8 cellular contexts compared by ENCODE assay signal in genomic region chr22:50481440-50482106, GRCh38. TPM values are rescaled to one million over a fixed set of nuclear protein-coding genes. Genes with fewer than 3 reads are reported as not detected.
DNase-seq lines count a peak whose midpoint lies in the region; ATAC-seq, FAIRE-seq and TF ChIP-seq lines count a peak whose summit lies in the region.

A gene with protein sequence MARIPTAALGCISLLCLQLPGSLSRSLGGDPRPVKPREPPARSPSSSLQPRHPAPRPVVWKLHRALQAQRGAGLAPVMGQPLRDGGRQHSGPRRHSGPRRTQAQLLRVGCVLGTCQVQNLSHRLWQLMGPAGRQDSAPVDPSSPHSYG (plus strand): TSS chr22:50481543. CDS start chr22:50481848, 305 bp downstream.

- DNase-seq in D341Med (ENCODE audit: low spot score) (peak; percentile 84), SK-N-MC (ENCODE audit: low read depth, low spot score) (no peak), astrocyte (ENCODE audit: low read depth) (no peak), iPS-NIHi7 (ENCODE audit: extremely low spot score) (peak; percentile 90), HFFc6 (no peak)
- DNase-seq in stimulated activated CD4-positive, alpha-beta T cell treated with anti-CD3 and anti-CD28 coated beads, TNF-alpha, amount 100 ng/mL, for 48 hours (ENCODE audit: low read depth in 3 of 3), result peak in 2 of 3 donors; percentile 41 to 60

- H3K4me3 ChIP-seq in SK-N-MC (peak within 1 kb of the TSS; percentile 91), astrocyte (ENCODE audit: insufficient read depth, low read depth, low read length) (no peak within 1 kb of the TSS)

- H3K9me3 Mint-ChIP-seq in astrocyte (ENCODE audit: unreplicated experiment) (peaks cover 3% of the 10 kb centered on the region), HFFc6 (no peaks in the 10 kb centered on the region)

- H3K36me3 ChIP-seq in SK-N-MC (ENCODE audit: insufficient read depth, low read length), result no peaks in the 10 kb centered on the region; the same call in 1 of the 2 replicates
- no peaks in the 10 kb centered on the region for H3K36me3 ChIP-seq in astrocyte (ENCODE audit: insufficient read depth, low read length)

- H3K79me2 ChIP-seq in astrocyte (ENCODE audit: insufficient read depth, low read length), result no peaks in the 10 kb centered on the region

- peak within 1 kb of the TSS; percentile 52 for H2AFZ ChIP-seq in astrocyte (ENCODE audit: low read depth, low read length)

- H3K27ac Mint-ChIP-seq in astrocyte (ENCODE audit: unreplicated experiment) (peak within 1 kb of the TSS; percentile 26), HFFc6 (no peak within 1 kb of the TSS)

- H3K9me3 ChIP-seq in SK-N-MC (ENCODE audit: low read depth, low read length) (no peaks in the 10 kb centered on the region), astrocyte (ENCODE audit: insufficient read depth, low read depth, low read length) (no peaks in the 10 kb centered on the region)

- H4K20me1 ChIP-seq in astrocyte (ENCODE audit: insufficient read depth, low read length), result no peaks in the 10 kb centered on the region

- peaks cover 8% of the 10 kb centered on the region for H3K36me3 Mint-ChIP-seq in astrocyte (ENCODE audit: low read depth, unreplicated experiment)
- H3K36me3 Mint-ChIP-seq in HFFc6 (ENCODE audit: low read depth), result no peaks in the 10 kb centered on the region

- H3K27ac ChIP-seq in SK-N-MC, result peak within 1 kb of the TSS; percentile 13; the same call in 1 of the 2 replicates
- H3K27ac ChIP-seq in astrocyte (ENCODE audit: low read depth, low read length), result no peak within 1 kb of the TSS

- peaks cover 6% of the 10 kb centered on the region for H3K4me1 Mint-ChIP-seq in astrocyte (ENCODE audit: low read depth, unreplicated experiment)
- H3K4me1 Mint-ChIP-seq in HFFc6 (ENCODE audit: low read depth), result peaks cover 15% of the 10 kb centered on the region

- TF ChIP-seq CTCF in astrocyte (IDR thresholded peaks at IDR 0.05; ENCODE audit: insufficient read depth, low read depth, low read length) (no peak), HFFc6 (IDR thresholded peaks at IDR 0.05) (no peak)

- peaks cover 2% of the 10 kb centered on the region for H3K4me1 ChIP-seq in astrocyte (ENCODE audit: insufficient read depth, low read length)

- ATAC-seq in GM18873 (IDR thresholded peaks at IDR 0.05; ENCODE audit: low FRiP score, unreplicated experiment), result no peak
- ATAC-seq in GM18502 (IDR thresholded peaks at IDR 0.05; ENCODE audit: poor library complexity, unreplicated experiment), result no peak

- peak within 1 kb of the TSS; percentile 57 for H3K4me2 ChIP-seq in astrocyte (ENCODE audit: low read length)

- peaks cover 31% of the 10 kb centered on the region for H3K27me3 Mint-ChIP-seq in astrocyte (ENCODE audit: low read depth, unreplicated experiment)
- H3K27me3 Mint-ChIP-seq in HFFc6 (ENCODE audit: insufficient read depth), result peaks cover 8% of the 10 kb centered on the region

- H3K4me3 Mint-ChIP-seq in astrocyte (ENCODE audit: unreplicated experiment), result peak within 1 kb of the TSS; percentile 81
- no peak within 1 kb of the TSS; the same call in 1 of the 2 replicates for H3K4me3 Mint-ChIP-seq in HFFc6

- H3K27me3 ChIP-seq in astrocyte (ENCODE audit: insufficient read depth, low read length), result peaks cover 17% of the 10 kb centered on the region

- no peak for FAIRE-seq in astrocyte (lab: Jason Lieb, UNC)

- peak within 1 kb of the TSS; percentile 92 for H3K9ac ChIP-seq in SK-N-MC (ENCODE audit: insufficient read length)
- H3K9ac ChIP-seq in astrocyte (ENCODE audit: low read length), result peak within 1 kb of the TSS; percentile 14

RNA-seq across cellular contexts. Expression of the gene that starts here (rescaled TPM):
- total RNA-seq in astrocyte, result 23.0 and 26.3 TPM in 2 replicates
- total RNA-seq in HFFc6 (2021; fragmentation: NEBNext Ultra II Directional; extraction: Animal tissue kit (Norgen Biotek cat#: 25700)), result 1 to 10 TPM in 5 of 6 experiments, under 1 TPM in 1; 0.91 to 3.4 (median 1.2) TPM

Comparison
In these comparisons a context has a peak if more than half of its experiments do, and no peak if none do; other contexts are left out.
1. DNase-seq: peak in D341Med (single experiment), iPS-NIHi7 (single experiment) and stimulated activated CD4-positive, alpha-beta T cell treated with anti-CD3 and anti-CD28 coated beads, TNF-alpha, amount 100 ng/mL, for 48 hours (2 of 3); none in SK-N-MC (single experiment), astrocyte (single experiment) and HFFc6 (single experiment).